ENCODE assay signal across 8 cellular contexts in genomic region chr17:35448214-35448898, GRCh38. TPM values are rescaled to one million over a fixed set of nuclear protein-coding genes. Genes with fewer than 3 reads are reported as not detected.
DNase-seq lines count a peak whose midpoint lies in the region; ATAC-seq and TF ChIP-seq lines count a peak whose summit lies in the region.

TSS of gene SLFN13 (minus strand) at chr17:35448766. CDS start at chr17:35445680, 3,086 bp downstream.

- no peaks in the 10 kb centered on the region for H3K9me3 ChIP-seq in mucosa of stomach (ENCODE audit: control insufficient read depth, low read length)

- peaks cover 26% of the 10 kb centered on the region for H3K4me1 Mint-ChIP-seq in activated CD8-positive, alpha-beta T cell treated with anti-CD3 and anti-CD28 coated beads, Interleukin-2, amount 10 ng/mL, durations not matched to agents 7 days and 5 days (ENCODE audit: low read depth)
- peaks cover 12% of the 10 kb centered on the region for H3K4me1 Mint-ChIP-seq in endothelial cell (ENCODE audit: unreplicated experiment)

- peaks cover 5% of the 10 kb centered on the region for H3K9me3 Mint-ChIP-seq in activated CD8-positive, alpha-beta T cell treated with anti-CD3 and anti-CD28 coated beads, Interleukin-2, amount 10 ng/mL, durations not matched to agents 7 days and 5 days (ENCODE audit: insufficient read depth)
- no peaks in the 10 kb centered on the region for H3K9me3 Mint-ChIP-seq in endothelial cell (ENCODE audit: unreplicated experiment)

- peaks cover 10% of the 10 kb centered on the region for H3K27me3 ChIP-seq in mucosa of stomach (ENCODE audit: control insufficient read depth, insufficient read depth, low read length)

- POLR2A ChIA-PET in activated CD8-positive, alpha-beta T cell treated with anti-CD3 and anti-CD28 coated beads, Interleukin-2, amount 10 ng/mL, durations not matched to agents 7 days and 5 days (lab: Charles Lee), result interaction anchor here (0.6 to 2.4 kb wide), 11 partner anchors 12 to 206 kb away, joined by 3 to 12 read pairs (median 7); partner anchors contain the start of genes SLFN11, SLFN12L and SLFN5

- TF ChIP-seq CTCF in endothelial cell (IDR thresholded peaks at IDR 0.05; ENCODE audit: unreplicated experiment), result no peak

- no peaks in the 10 kb centered on the region for H3K36me3 ChIP-seq in mucosa of stomach (ENCODE audit: control insufficient read depth, insufficient read depth, low read length)

- H3K4me1 ChIP-seq in mucosa of stomach (ENCODE audit: control insufficient read depth, insufficient read depth, low read length), result peaks cover 18% of the 10 kb centered on the region

- peak; percentile 82 for ATAC-seq in GM18502 (IDR thresholded peaks at IDR 0.05; ENCODE audit: poor library complexity, unreplicated experiment)
- ATAC-seq in HG02885 (IDR thresholded peaks at IDR 0.05; ENCODE audit: poor library complexity, unreplicated experiment), result peak; percentile 74
- ATAC-seq in activated CD8-positive, alpha-beta T cell treated with anti-CD3 and anti-CD28 coated beads, Interleukin-2, amount 10 ng/mL, durations not matched to agents 7 days and 5 days, result peak; percentile 98

- H3K36me3 Mint-ChIP-seq in activated CD8-positive, alpha-beta T cell treated with anti-CD3 and anti-CD28 coated beads, Interleukin-2, amount 10 ng/mL, durations not matched to agents 7 days and 5 days (ENCODE audit: low read depth), result peaks cover 58% of the 10 kb centered on the region
- peaks cover 5% of the 10 kb centered on the region for H3K36me3 Mint-ChIP-seq in endothelial cell (ENCODE audit: low read depth, unreplicated experiment)

- peak within 1 kb of the TSS; percentile 75 for H3K27ac Mint-ChIP-seq in activated CD8-positive, alpha-beta T cell treated with anti-CD3 and anti-CD28 coated beads, Interleukin-2, amount 10 ng/mL, durations not matched to agents 7 days and 5 days
- peak within 1 kb of the TSS; percentile 95 for H3K27ac Mint-ChIP-seq in endothelial cell (ENCODE audit: unreplicated experiment)

- H3K9ac ChIP-seq in mucosa of stomach (ENCODE audit: low read length), result peak within 1 kb of the TSS; percentile 75

- peak within 1 kb of the TSS; percentile 23 for H3K4me3 ChIP-seq in mucosa of stomach (ENCODE audit: low read length)

- no peaks in the 10 kb centered on the region for H3K27me3 Mint-ChIP-seq in activated CD8-positive, alpha-beta T cell treated with anti-CD3 and anti-CD28 coated beads, Interleukin-2, amount 10 ng/mL, durations not matched to agents 7 days and 5 days (ENCODE audit: low read depth)
- no peaks in the 10 kb centered on the region for H3K27me3 Mint-ChIP-seq in endothelial cell (ENCODE audit: unreplicated experiment)

- peak within 1 kb of the TSS; percentile 73 for H3K4me3 Mint-ChIP-seq in activated CD8-positive, alpha-beta T cell treated with anti-CD3 and anti-CD28 coated beads, Interleukin-2, amount 10 ng/mL, durations not matched to agents 7 days and 5 days
- H3K4me3 Mint-ChIP-seq in endothelial cell (ENCODE audit: unreplicated experiment), result peak within 1 kb of the TSS; percentile 86

- CTCF ChIA-PET in activated CD8-positive, alpha-beta T cell treated with anti-CD3 and anti-CD28 coated beads, Interleukin-2, amount 10 ng/mL, durations not matched to agents 7 days and 5 days (lab: Charles Lee), result interaction anchor here (0.7 to 2.4 kb wide), 8 partner anchors 8 to 360 kb away, joined by 3 to 11 read pairs (median 4); no protein-coding TSS in a partner anchor

- DNase-seq in NCI-H345 (lab: John Stamatoyannopoulos, UW) (peak; percentile 29), endothelial cell (ENCODE audit: low spot score) (peak; percentile 77), NCI-H446 treated with DMSO at 0.1 percent for 48 hours (lab: John Stamatoyannopoulos, UW) (no peak)
- DNase-seq in activated CD8-positive, alpha-beta T cell treated with anti-CD3 and anti-CD28 coated beads, Interleukin-2, amount 10 ng/mL, durations not matched to agents 7 days and 5 days, result peak; percentile 91
- peak; percentile 80 for DNase-seq in stimulated activated CD8-positive, alpha-beta memory T cell treated with anti-CD3 and anti-CD28 coated beads, Interleukin-7, amount 100 ng/mL, for 24 hours (ENCODE audit: low read depth)

RNA-seq across cellular contexts. Expression of gene SLFN13, which starts in this region (rescaled TPM):
- 10 to 100 TPM; 56.2 to 56.3 TPM for total RNA-seq in activated CD8-positive, alpha-beta T cell treated with anti-CD3 and anti-CD28 coated beads, Interleukin-2, amount 10 ng/mL, durations not matched to agents 7 days and 5 days
- total RNA-seq in endothelial cell (ENCODE audit: unreplicated experiment), result 9.1 TPM
